ENCODE assay signal across 29 cellular contexts in the genomic region with DNA sequence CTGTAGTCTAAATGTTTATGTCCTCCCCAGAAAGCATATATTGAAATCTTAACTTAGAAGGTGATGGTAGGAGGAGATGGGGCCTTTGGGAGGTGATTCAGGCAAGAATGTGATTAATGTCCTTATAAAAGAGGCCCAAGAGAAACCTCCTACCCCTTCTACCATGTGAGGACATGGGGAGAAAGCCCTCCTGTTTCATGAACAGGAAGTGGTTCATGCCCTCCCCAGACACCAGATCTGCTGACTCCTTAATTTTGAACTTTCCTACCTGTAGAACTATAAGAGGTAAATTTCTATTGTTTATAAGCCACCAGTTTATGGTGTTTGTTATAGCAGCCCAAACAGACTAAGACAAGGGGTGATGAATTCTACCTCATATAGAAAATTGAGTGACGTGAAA. TPM values are rescaled to one million over a fixed set of nuclear protein-coding genes. Genes with fewer than 3 reads are reported as not detected.
"Had no signal": no experiment of that assay in that cellular context is flagged by ENCODE, and none has a peak within 500 bp of the region (broad histone marks: within the 10 kb centered on the region; RNA-seq: fewer than 3 reads in every experiment).

No MANE protein-coding gene starts in this region.

- H3K9me3 ChIP-seq: adrenal gland, ovary, psoas muscle, right atrium auricular region, transverse colon had no signal

- H2AFZ ChIP-seq: hepatocyte had no signal

- DNase-seq: activated CD4-positive, alpha-beta T cell treated with anti-CD3 and anti-CD28 coated beads for 1 hour; activated CD4-positive, alpha-beta T cell treated with anti-CD3 and anti-CD28 coated beads, Interleukin-2, amount 50 U/mL, for 4 hours; activated gamma-delta T cell treated with Interleukin-2 at 50 U/mL for 16 hours; adrenal gland; central memory CD4-positive, alpha-beta T cell; dermis blood vessel endothelial cell; effector memory CD8-positive, alpha-beta T cell; glutamatergic neuron; immature natural killer cell; naive thymus-derived CD4-positive, alpha-beta T cell; ovary; psoas muscle; stimulated activated CD4-positive, alpha-beta T cell treated with anti-CD3 and anti-CD28 coated beads, Interleukin-4, amount 100 ng/mL, for 24 hours; T-helper 1 cell; T-helper 9 cell; transverse colon had no signal

- FAIRE-seq: astrocyte, endothelial cell of umbilical vein, frontal cortex, urothelium cell line had no signal

- H3K27me3 ChIP-seq: adrenal gland, hepatocyte, ovary, right atrium auricular region, transverse colon had no signal

- H3K79me2 ChIP-seq: hepatocyte had no signal

- H3K27me3 Mint-ChIP-seq: activated naive CD4-positive, alpha-beta T cell treated with anti-CD3 and anti-CD28 coated beads, Interleukin-2, amount 50 U/mL, for 24 hours; effector memory CD8-positive, alpha-beta T cell had no signal

- H3K4me3 ChIP-seq: adrenal gland, hepatocyte, lung, ovary, psoas muscle, right atrium auricular region, transverse colon had no signal

- H3K4me2 ChIP-seq: hepatocyte had no signal

- H3K4me1 ChIP-seq: adrenal gland, transverse colon had no signal

- H3K4me3 Mint-ChIP-seq: activated naive CD4-positive, alpha-beta T cell treated with anti-CD3 and anti-CD28 coated beads, Interleukin-2, amount 50 U/mL, for 24 hours; activated T-helper 1 cell treated with anti-CD3 and anti-CD28 coated beads, Interleukin-12 subunit alpha, Interleukin-12 subunit beta, Interleukin-2, Interleukin-4 antibody, amounts not matched to agents 30 ng/mL and 10 ng/mL and 1 ng/mL, durations not matched to agents 14 hours and 24 hours and 36 hours; effector memory CD8-positive, alpha-beta T cell; immature natural killer cell; naive thymus-derived CD4-positive, alpha-beta T cell had no signal

- H3K27ac Mint-ChIP-seq: activated naive CD4-positive, alpha-beta T cell treated with anti-CD3 and anti-CD28 coated beads, Interleukin-2, amount 50 U/mL, for 24 hours; activated T-helper 1 cell treated with anti-CD3 and anti-CD28 coated beads, Interleukin-12 subunit alpha, Interleukin-12 subunit beta, Interleukin-2, Interleukin-4 antibody, amounts not matched to agents 30 ng/mL and 10 ng/mL and 1 ng/mL, durations not matched to agents 14 hours and 24 hours and 36 hours; immature natural killer cell had no signal

- ATAC-seq: effector memory CD8-positive, alpha-beta T cell; esophagus mucosa; left lobe of liver; naive thymus-derived CD4-positive, alpha-beta T cell; psoas muscle had no signal

- H3K9me3 Mint-ChIP-seq: activated naive CD4-positive, alpha-beta T cell treated with anti-CD3 and anti-CD28 coated beads, Interleukin-2, amount 50 U/mL, for 24 hours; activated T-helper 1 cell treated with anti-CD3 and anti-CD28 coated beads, Interleukin-12 subunit alpha, Interleukin-12 subunit beta, Interleukin-2, Interleukin-4 antibody, amounts not matched to agents 30 ng/mL and 10 ng/mL and 1 ng/mL, durations not matched to agents 14 hours and 24 hours and 36 hours; effector memory CD8-positive, alpha-beta T cell; immature natural killer cell; naive thymus-derived CD4-positive, alpha-beta T cell had no signal

- H3K36me3 ChIP-seq: ovary had no signal

- H3K27ac ChIP-seq: adrenal gland, hepatocyte, ovary, psoas muscle, transverse colon had no signal

RNA-seq across cellular contexts. Expression of a gene that starts 8.7 kb away (rescaled TPM):
- total RNA-seq: activated T-helper 1 cell treated with anti-CD3 and anti-CD28 coated beads, Interleukin-12 subunit alpha, Interleukin-12 subunit beta, Interleukin-2, Interleukin-4 antibody, amounts not matched to agents 30 ng/mL and 10 ng/mL and 1 ng/mL, durations not matched to agents 14 hours and 24 hours and 36 hours; astrocyte; dermis blood vessel endothelial cell; endothelial cell of umbilical vein; esophagus mucosa; hepatocyte; kidney epithelial cell; left lobe of liver; mesenteric fat pad; psoas muscle had no signal
- polyA plus RNA-seq: endothelial cell of umbilical vein, hepatocyte, immature natural killer cell had no signal
